In the genomic region with DNA sequence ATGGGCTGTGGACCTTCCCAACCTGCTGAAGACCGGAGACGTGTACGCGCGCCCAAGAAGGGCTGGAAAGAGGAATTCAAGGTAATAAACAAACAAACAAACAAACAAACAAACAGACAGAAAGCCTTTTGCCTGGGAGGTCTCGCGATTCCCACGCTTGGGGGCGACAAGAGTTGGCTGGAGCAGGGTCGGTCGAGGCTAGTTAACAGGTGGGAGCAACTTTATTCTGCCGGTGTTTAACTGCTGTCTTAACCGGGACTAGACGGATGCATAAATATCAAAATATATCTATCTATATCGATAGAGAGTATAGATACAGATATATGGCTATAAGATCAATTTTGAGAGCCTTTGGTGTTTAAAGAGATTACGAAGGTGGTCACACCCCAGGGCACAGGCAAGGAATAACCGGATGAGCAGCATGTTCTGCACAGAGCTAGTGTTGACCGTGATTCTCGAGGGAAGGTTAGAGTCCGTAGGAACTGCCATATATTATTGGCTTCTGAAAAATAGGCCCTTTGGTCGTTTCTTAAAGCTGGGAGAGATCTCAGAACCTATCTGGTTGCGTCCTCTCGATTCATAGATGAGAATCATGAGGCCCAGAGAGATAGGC, we compare ENCODE assay signal across 9 cellular contexts. TPM values are rescaled to one million over a fixed set of nuclear protein-coding genes. Genes with fewer than 3 reads are reported as not detected.
DNase-seq lines count a peak whose midpoint lies in the region; ATAC-seq, FAIRE-seq and TF ChIP-seq lines count a peak whose summit lies in the region.
"Had no signal": no experiment of that assay in that cellular context is flagged by ENCODE, and none has a peak within 500 bp of the region (broad histone marks: within the 10 kb centered on the region; RNA-seq: fewer than 3 reads in every experiment).

No MANE protein-coding gene starts in this region.

- H3K9ac ChIP-seq in trophoblast cell (ENCODE audit: low read length) = no peak overlapping the region

- H4K8ac ChIP-seq in trophoblast cell (ENCODE audit: low read depth, low read length) = no peak overlapping the region

- no peak for DNase-seq in Caco-2
- DNase-seq in SJSA1 (ENCODE audit: low read depth in 1 of 2, low spot score in 2 of 2) = no peak
- no peak for DNase-seq in left ventricle myocardium inferior
- no peak for DNase-seq in trophoblast cell
- no peak for DNase-seq in CD4-positive, alpha-beta T cell
- DNase-seq in KG1 (lab: John Stamatoyannopoulos, UW) = no peak
- no peak for DNase-seq in frontal cortex (ENCODE audit: low spot score in 2 of 2)
- DNase-seq in SIG-M5 (lab: John Stamatoyannopoulos, UW) = no peak

- H4K91ac ChIP-seq in trophoblast cell (ENCODE audit: low read depth, low read length) = no peak overlapping the region

- POLR2A ChIA-PET in Caco-2 (lab: Charles Lee) = no interaction called here
- POLR2A ChIA-PET in CD4-positive, alpha-beta T cell (lab: Charles Lee) = no interaction called here

- H3K9me3 ChIP-seq in Caco-2 (no peaks in the 10 kb centered on the region), SJSA1 (replicated peaks) (no peaks in the 10 kb centered on the region), left ventricle myocardium inferior (replicated peaks) (no peaks in the 10 kb centered on the region), trophoblast cell (ENCODE audit: insufficient read depth, low read depth, low read length) (peaks cover 3% of the 10 kb centered on the region)
- no peaks in the 10 kb centered on the region for H3K9me3 ChIP-seq in CD4-positive, alpha-beta T cell (ENCODE audit: control insufficient read depth, low read length)

- peaks cover 9% of the 10 kb centered on the region for H3K9me3 Mint-ChIP-seq in Caco-2 (ENCODE audit: unreplicated experiment)
- H3K9me3 Mint-ChIP-seq in CD4-positive, alpha-beta T cell = no peaks in the 10 kb centered on the region

- no peak overlapping the region for H2BK120ac ChIP-seq in trophoblast cell (ENCODE audit: insufficient read depth, low read length, poor library complexity)

- H3K79me1 ChIP-seq in trophoblast cell (ENCODE audit: low read length) = no peaks in the 10 kb centered on the region

- no peak overlapping the region for H2BK12ac ChIP-seq in trophoblast cell (ENCODE audit: low read length)

- H3K14ac ChIP-seq in trophoblast cell (ENCODE audit: low read length) = no peak overlapping the region

- no TSS peak for BruUV-seq in Caco-2 (replicated peaks; lab: Mats Ljungman, UMichigan)

- WGBS in trophoblast cell (ENCODE audit: extremely low coverage, insufficient coverage, insufficient read length) = no CpG with 5 or more reads among the region's 23 CpGs

- TF ChIP-seq CTCF in Caco-2 (IDR thresholded peaks at IDR 0.05; ENCODE audit: insufficient read depth in 1 of 2, low read depth in 1 of 2, low read length in 1 of 2, severe bottlenecking in 1 of 2, unreplicated experiment in 1 of 2) (no peak), left ventricle myocardium inferior (IDR thresholded peaks at IDR 0.05; ENCODE audit: borderline replicate concordance) (no peak)
- TF ChIP-seq CTCF in CD4-positive, alpha-beta T cell (IDR thresholded peaks at IDR 0.05) = no peak

- H3K27me3 Mint-ChIP-seq in Caco-2 (ENCODE audit: insufficient read depth, unreplicated experiment) = peaks cover 33% of the 10 kb centered on the region
- H3K27me3 Mint-ChIP-seq in CD4-positive, alpha-beta T cell = peaks cover 77% of the 10 kb centered on the region

- H3K23ac ChIP-seq in trophoblast cell (ENCODE audit: low read length) = no peak overlapping the region

- no peak overlapping the region for H4K12ac ChIP-seq in trophoblast cell (ENCODE audit: low read depth, low read length)

- no peaks in the 10 kb centered on the region for H3K79me2 ChIP-seq in trophoblast cell (ENCODE audit: control insufficient read depth, insufficient read depth, low read length, poor library complexity)

- H3K27ac ChIP-seq in SJSA1 (no peak overlapping the region), left ventricle myocardium inferior (replicated peaks) (no peak overlapping the region), trophoblast cell (ENCODE audit: low read depth, low read length) (no peak overlapping the region)
- no peak overlapping the region for H3K27ac ChIP-seq in CD4-positive, alpha-beta T cell (ENCODE audit: low read depth, low read length)

- peaks cover 12% of the 10 kb centered on the region for H3K4me1 Mint-ChIP-seq in Caco-2 (ENCODE audit: low read depth, unreplicated experiment)
- H3K4me1 Mint-ChIP-seq in CD4-positive, alpha-beta T cell (ENCODE audit: low read depth) = peaks cover 6% of the 10 kb centered on the region

- H3K4me2 ChIP-seq in trophoblast cell (ENCODE audit: low read length) = peak overlapping the region; percentile 90

- H3K36me3 Mint-ChIP-seq in Caco-2 (ENCODE audit: insufficient read depth, unreplicated experiment) = no peaks in the 10 kb centered on the region
- no peaks in the 10 kb centered on the region for H3K36me3 Mint-ChIP-seq in CD4-positive, alpha-beta T cell (ENCODE audit: low read depth)
- H3K36me3 Mint-ChIP-seq: stimulated activated naive B cell treated with anti-CD40 and anti-IgM and Interleukin-4, amounts not matched to agents 10 μg/mL and 1 μg/mL and 100 μg/mL, for 72 hours had no signal

- intact Hi-C loops in Caco-2 (cut with micrococcal nuclease; ENCODE audit: unreplicated experiment) (no loop called here), left ventricle myocardium inferior (cut with micrococcal nuclease) (no loop called here)
- intact Hi-C loops in CD4-positive, alpha-beta T cell (cut with DNase I, micrococcal nuclease) = no loop called here

- no peak overlapping the region for H3K18ac ChIP-seq in trophoblast cell (ENCODE audit: low read length)

- H3K4me3 ChIP-seq in Caco-2 (ENCODE audit: low read depth, low read length) (peak overlapping the region; percentile 24), SJSA1 (peak overlapping the region; percentile 38), left ventricle myocardium inferior (peak overlapping the region; percentile 67), trophoblast cell (ENCODE audit: low read depth, low read length) (peak overlapping the region; percentile 57)

- 0 out of 2 replicates have a peak, but pooled peaks cover 6% of the 10 kb centered on the region for H3K4me1 ChIP-seq in Caco-2
- H3K4me1 ChIP-seq in SJSA1 (replicated peaks) = peaks cover 11% of the 10 kb centered on the region
- peaks cover 30% of the 10 kb centered on the region for H3K4me1 ChIP-seq in left ventricle myocardium inferior
- peaks cover 4 to 10% of the 10 kb centered on the region in 2 experiments for H3K4me1 ChIP-seq in trophoblast cell (ENCODE audit: control insufficient read depth in 1 of 2, insufficient read depth in 2 of 2, low read length in 2 of 2)

- H2AFZ ChIP-seq in trophoblast cell (ENCODE audit: insufficient read depth, low read length, poor library complexity) = no peak overlapping the region

- CTCF ChIA-PET in Caco-2 (lab: Charles Lee) = no interaction called here
- CTCF ChIA-PET in CD4-positive, alpha-beta T cell (lab: Charles Lee) = no interaction called here

- H2BK5ac ChIP-seq in trophoblast cell (ENCODE audit: low read depth, low read length, poor library complexity) = no peak overlapping the region

- H2AK5ac ChIP-seq in trophoblast cell (ENCODE audit: low read length) = no peak overlapping the region

- no peak for FAIRE-seq in frontal cortex (lab: Jason Lieb, UNC)

- H3K36me3 ChIP-seq in Caco-2 (ENCODE audit: control insufficient read depth, insufficient read depth, low read length) = no peaks in the 10 kb centered on the region
- no peaks in the 10 kb centered on the region for H3K36me3 ChIP-seq in SJSA1
- no peaks in the 10 kb centered on the region for H3K36me3 ChIP-seq in left ventricle myocardium inferior
- no peaks in the 10 kb centered on the region for H3K36me3 ChIP-seq in trophoblast cell (ENCODE audit: control insufficient read depth in 1 of 2, insufficient read depth in 2 of 2, low read length in 2 of 2)

- H3K4ac ChIP-seq in trophoblast cell (ENCODE audit: low read depth, low read length) = no peak overlapping the region

- H3K27me3 ChIP-seq in Caco-2 (replicated peaks; ENCODE audit: control insufficient read depth, insufficient read depth, low read length) = no peaks in the 10 kb centered on the region; the same call in 1 of the 2 replicates
- no peaks in the 10 kb centered on the region; the same call in 1 of the 2 replicates for H3K27me3 ChIP-seq in SJSA1 (replicated peaks)
- H3K27me3 ChIP-seq in left ventricle myocardium inferior (ENCODE audit: low read depth) = peaks cover 43% of the 10 kb centered on the region
- H3K27me3 ChIP-seq in trophoblast cell (ENCODE audit: insufficient read depth, low read length) = peaks cover 6% of the 10 kb centered on the region
- H3K27me3 ChIP-seq in CD4-positive, alpha-beta T cell (ENCODE audit: control insufficient read depth, insufficient read depth, low read length) = peaks cover 42% of the 10 kb centered on the region

- ATAC-seq in CD4-positive, alpha-beta T cell (ENCODE audit: poor library complexity) = no peak

- H3K27ac Mint-ChIP-seq in Caco-2 (ENCODE audit: unreplicated experiment) = peak overlapping the region; percentile 44
- no peak overlapping the region for H3K27ac Mint-ChIP-seq in CD4-positive, alpha-beta T cell

- H3K4me3 Mint-ChIP-seq in Caco-2 (ENCODE audit: unreplicated experiment) = peak overlapping the region; percentile 86
- no peak overlapping the region for H3K4me3 Mint-ChIP-seq in CD4-positive, alpha-beta T cell

RNA-seq across cellular contexts. Expression of a gene that starts 0.5 kb away (rescaled TPM):
- not detected in 2 replicates for total RNA-seq in Caco-2 (2022)
- total RNA-seq in SJSA1 (2014; rRNA removed; shearing (Covaris generic)) = 1.00 TPM in 1 of 2 replicates, not detected in the other
- total RNA-seq in left ventricle myocardium inferior = not detected
- 0.07 and 0.11 TPM in 2 replicates for polyA plus RNA-seq in trophoblast cell (2013)
- not detected for total RNA-seq in CD4-positive, alpha-beta T cell
- not detected for total RNA-seq in frontal cortex
